Comparison of ENCODE assay signal across 21 cellular contexts in genomic region chr5:148816822-148817221, GRCh38.
"Had no signal": no experiment of that assay in that cellular context is flagged by ENCODE, and none has a peak within 500 bp of the region (broad histone marks: within the 10 kb centered on the region; RNA-seq: fewer than 3 reads in every experiment).

No MANE protein-coding gene starts in this region.

- H3K27ac Mint-ChIP-seq: activated CD4-positive, alpha-beta memory T cell treated with anti-CD3 and anti-CD28 coated beads for 36 hours; activated naive CD8-positive, alpha-beta T cell treated with anti-CD3 and anti-CD28 coated beads, Interleukin-2, amount 10 ng/mL, durations not matched to agents 7 days and 5 days; activated T-cell treated with anti-CD3 and anti-CD28 coated beads, Interleukin-2, amount 50 U/mL, for 72 hours; natural killer cell treated with Interleukin-12 subunit alpha and Interleukin-12 subunit beta and Interleukin-15 and Interleukin-18, amount 100 ng/mL, for 72 hours; T-helper 17 cell had no signal

- H3K4me3 Mint-ChIP-seq: activated CD4-positive, alpha-beta memory T cell treated with anti-CD3 and anti-CD28 coated beads for 36 hours; activated naive CD8-positive, alpha-beta T cell treated with anti-CD3 and anti-CD28 coated beads, Interleukin-2, amount 10 ng/mL, durations not matched to agents 7 days and 5 days; activated T-cell treated with anti-CD3 and anti-CD28 coated beads, Interleukin-2, amount 50 U/mL, for 72 hours; natural killer cell treated with Interleukin-12 subunit alpha and Interleukin-12 subunit beta and Interleukin-15 and Interleukin-18, amount 100 ng/mL, for 72 hours; T-helper 17 cell had no signal

- H3K36me3 Mint-ChIP-seq: activated CD4-positive, alpha-beta memory T cell treated with anti-CD3 and anti-CD28 coated beads for 36 hours; natural killer cell treated with Interleukin-12 subunit alpha and Interleukin-12 subunit beta and Interleukin-15 and Interleukin-18, amount 100 ng/mL, for 72 hours had no signal

- ATAC-seq: activated CD4-positive, CD25-positive, alpha-beta regulatory T cell treated with anti-CD3 and anti-CD28 coated beads, Interleukin-2, amount 50 U/mL, for 24 hours; activated T-cell treated with anti-CD3 and anti-CD28 coated beads, Interleukin-2, amount 50 U/mL, for 72 hours; left colon; natural killer cell treated with Interleukin-12 subunit alpha and Interleukin-12 subunit beta and Interleukin-15 and Interleukin-18, amount 100 ng/mL, for 72 hours; sciatic nerve; T-helper 17 cell had no signal

- H3K4me3 ChIP-seq: dorsolateral prefrontal cortex, esophagus squamous epithelium, suprapubic skin, upper lobe of left lung had no signal

- H3K4me1 ChIP-seq: suprapubic skin had no signal

- FAIRE-seq: endometrium, TTC549 had no signal

- H3K9me3 Mint-ChIP-seq: activated CD4-positive, alpha-beta memory T cell treated with anti-CD3 and anti-CD28 coated beads for 36 hours; activated naive CD8-positive, alpha-beta T cell treated with anti-CD3 and anti-CD28 coated beads, Interleukin-2, amount 10 ng/mL, durations not matched to agents 7 days and 5 days; activated T-cell treated with anti-CD3 and anti-CD28 coated beads, Interleukin-2, amount 50 U/mL, for 72 hours; natural killer cell treated with Interleukin-12 subunit alpha and Interleukin-12 subunit beta and Interleukin-15 and Interleukin-18, amount 100 ng/mL, for 72 hours had no signal

- DNase-seq: activated CD4-positive, alpha-beta memory T cell treated with anti-CD3 and anti-CD28 coated beads for 36 hours; activated CD8-positive, alpha-beta memory T cell treated with anti-CD3 and anti-CD28 coated beads, Interleukin-2, amount 50 U/mL, for 4 hours; activated gamma-delta T cell treated with Interleukin-2 at 50 U/mL for 16 hours; activated naive CD8-positive, alpha-beta T cell treated with anti-CD3 and anti-CD28 coated beads, Interleukin-2, amount 10 ng/mL, durations not matched to agents 7 days and 5 days; activated T-cell treated with anti-CD3 and anti-CD28 coated beads, Interleukin-2, amount 50 U/mL, for 72 hours; anterior cingulate cortex; dorsolateral prefrontal cortex; esophagus squamous epithelium; foreskin fibroblast; head of caudate nucleus; left colon; stimulated activated CD4-positive, alpha-beta T cell treated with anti-CD3 and anti-CD28 coated beads, Interleukin-2, amount 100 ng/mL, for 24 hours; stimulated activated naive CD4-positive, alpha-beta T cell; T-helper 17 cell; upper lobe of left lung had no signal

- H3K36me3 ChIP-seq: esophagus squamous epithelium, suprapubic skin, upper lobe of left lung had no signal

- H3K9me3 ChIP-seq: esophagus squamous epithelium, suprapubic skin, upper lobe of left lung had no signal

- H3K27ac ChIP-seq: dorsolateral prefrontal cortex, esophagus squamous epithelium, suprapubic skin, upper lobe of left lung had no signal

- H3K27me3 ChIP-seq: dorsolateral prefrontal cortex, esophagus squamous epithelium, suprapubic skin, upper lobe of left lung had no signal
